1 cellular context compared by ENCODE assay signal in genomic region chr12:31833541-31833840, GRCh38.
TF ChIP-seq lines count a peak whose summit lies in the region.

No MANE protein-coding gene starts in this region.

TF ChIP-seq in K562, 482 proteins besides CTCF, POLR2A, EP300 and RAD21 (continued from another document):
- TF ChIP-seq, protein P1, sequence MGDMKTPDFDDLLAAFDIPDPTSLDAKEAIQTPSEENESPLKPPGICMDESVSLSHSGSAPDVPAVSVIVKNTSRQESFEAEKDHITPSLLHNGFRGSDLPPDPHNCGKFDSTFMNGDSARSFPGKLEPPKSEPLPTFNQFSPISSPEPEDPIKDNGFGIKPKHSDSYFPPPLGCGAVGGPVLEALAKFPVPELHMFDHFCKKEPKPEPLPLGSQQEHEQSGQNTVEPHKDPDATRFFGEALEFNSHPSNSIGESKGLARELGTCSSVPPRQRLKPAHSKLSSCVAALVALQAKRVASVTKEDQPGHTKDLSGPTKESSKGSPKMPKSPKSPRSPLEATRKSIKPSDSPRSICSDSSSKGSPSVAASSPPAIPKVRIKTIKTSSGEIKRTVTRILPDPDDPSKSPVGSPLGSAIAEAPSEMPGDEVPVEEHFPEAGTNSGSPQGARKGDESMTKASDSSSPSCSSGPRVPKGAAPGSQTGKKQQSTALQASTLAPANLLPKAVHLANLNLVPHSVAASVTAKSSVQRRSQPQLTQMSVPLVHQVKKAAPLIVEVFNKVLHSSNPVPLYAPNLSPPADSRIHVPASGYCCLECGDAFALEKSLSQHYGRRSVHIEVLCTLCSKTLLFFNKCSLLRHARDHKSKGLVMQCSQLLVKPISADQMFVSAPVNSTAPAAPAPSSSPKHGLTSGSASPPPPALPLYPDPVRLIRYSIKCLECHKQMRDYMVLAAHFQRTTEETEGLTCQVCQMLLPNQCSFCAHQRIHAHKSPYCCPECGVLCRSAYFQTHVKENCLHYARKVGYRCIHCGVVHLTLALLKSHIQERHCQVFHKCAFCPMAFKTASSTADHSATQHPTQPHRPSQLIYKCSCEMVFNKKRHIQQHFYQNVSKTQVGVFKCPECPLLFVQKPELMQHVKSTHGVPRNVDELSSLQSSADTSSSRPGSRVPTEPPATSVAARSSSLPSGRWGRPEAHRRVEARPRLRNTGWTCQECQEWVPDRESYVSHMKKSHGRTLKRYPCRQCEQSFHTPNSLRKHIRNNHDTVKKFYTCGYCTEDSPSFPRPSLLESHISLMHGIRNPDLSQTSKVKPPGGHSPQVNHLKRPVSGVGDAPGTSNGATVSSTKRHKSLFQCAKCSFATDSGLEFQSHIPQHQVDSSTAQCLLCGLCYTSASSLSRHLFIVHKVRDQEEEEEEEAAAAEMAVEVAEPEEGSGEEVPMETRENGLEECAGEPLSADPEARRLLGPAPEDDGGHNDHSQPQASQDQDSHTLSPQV (IDR thresholded peaks at IDR 0.05) = no peak
- TF ChIP-seq HMGN3 (IDR thresholded peaks at IDR 0.05; ENCODE audit: borderline replicate concordance, extremely low read depth, insufficient read length, low read depth, low read length) = no peak
- TF ChIP-seq TBL1XR1 (IDR thresholded peaks at IDR 0.05; ENCODE audit: low read length in 2 of 2) = no peak
- TF ChIP-seq TAF1 (IDR thresholded peaks at IDR 0.05; ENCODE audit: control insufficient read depth, extremely low read depth, insufficient read depth, low read length, severe bottlenecking) = no peak
- no peak for TF ChIP-seq ZBTB33 (CRISPR knock-in tag; IDR thresholded peaks at IDR 0.05)
- no peak for TF ChIP-seq SRSF1 (IDR thresholded peaks at IDR 0.05; ENCODE audit: low read depth, low read length)
- TF ChIP-seq, protein P2, sequence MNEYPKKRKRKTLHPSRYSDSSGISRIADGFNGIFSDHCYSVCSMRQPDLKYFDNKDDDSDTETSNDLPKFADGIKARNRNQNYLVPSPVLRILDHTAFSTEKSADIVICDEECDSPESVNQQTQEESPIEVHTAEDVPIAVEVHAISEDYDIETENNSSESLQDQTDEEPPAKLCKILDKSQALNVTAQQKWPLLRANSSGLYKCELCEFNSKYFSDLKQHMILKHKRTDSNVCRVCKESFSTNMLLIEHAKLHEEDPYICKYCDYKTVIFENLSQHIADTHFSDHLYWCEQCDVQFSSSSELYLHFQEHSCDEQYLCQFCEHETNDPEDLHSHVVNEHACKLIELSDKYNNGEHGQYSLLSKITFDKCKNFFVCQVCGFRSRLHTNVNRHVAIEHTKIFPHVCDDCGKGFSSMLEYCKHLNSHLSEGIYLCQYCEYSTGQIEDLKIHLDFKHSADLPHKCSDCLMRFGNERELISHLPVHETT (CRISPR knock-in tag; conservative IDR thresholded peaks at IDR 0.05 in 1 of 2, IDR thresholded peaks at IDR 0.05 in 1 of 2) = no peak
- TF ChIP-seq THRA (IDR thresholded peaks at IDR 0.05) = no peak
- TF ChIP-seq ZNF699 (CRISPR knock-in tag; IDR thresholded peaks at IDR 0.05; ENCODE audit: insufficient replicate concordance) = no peak
